Comparison of ENCODE assay signal across 8 cellular contexts in the genomic region with DNA sequence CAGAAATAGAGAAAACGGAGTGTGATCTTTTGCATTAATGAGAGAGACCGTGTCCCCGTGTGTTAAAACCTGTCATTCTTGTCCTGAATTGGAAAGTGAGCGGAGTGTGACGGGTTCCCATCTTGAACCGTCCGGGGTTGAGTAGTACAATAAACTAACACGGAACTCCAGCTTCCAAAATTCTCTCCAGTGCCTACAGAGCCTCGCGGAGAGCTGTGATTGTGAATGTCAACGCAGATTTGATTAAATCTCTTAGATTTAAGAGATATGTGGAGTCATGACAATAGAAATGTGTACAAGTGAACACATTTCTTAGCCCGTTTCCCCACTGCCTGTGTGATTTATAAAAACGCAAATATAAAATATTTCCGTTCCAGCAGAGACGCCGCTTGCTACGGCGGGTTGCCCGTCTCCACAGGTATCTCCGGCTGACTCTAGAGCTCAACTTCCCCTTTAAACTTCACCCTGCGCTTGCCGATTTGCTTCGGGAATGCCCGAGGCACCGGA. TPM values are rescaled to one million over a fixed set of nuclear protein-coding genes. Genes with fewer than 3 reads are reported as not detected.
A peak's percentile ranks its signal among the peaks of the same experiment; 100 is the strongest.
DNase-seq lines count a peak whose midpoint lies in the region; ATAC-seq, FAIRE-seq and TF ChIP-seq lines count a peak whose summit lies in the region.

No MANE protein-coding gene starts in this region.

- no peaks in the 10 kb centered on the region for H3K9me3 ChIP-seq in iPS-20b (ENCODE audit: insufficient read depth, low read depth, low read length)
- no peaks in the 10 kb centered on the region for H3K9me3 ChIP-seq in small intestine (ENCODE audit: control insufficient read depth, low read depth)

- 0 to 1% (median 0%) methylated on average over 25 of the region's 25 CpGs for WGBS in small intestine, 3 donors

- peak; percentile 2 for ATAC-seq in GM19468 (IDR thresholded peaks at IDR 0.05; ENCODE audit: extremely low read depth, unreplicated experiment)
- ATAC-seq in HG03575 (IDR thresholded peaks at IDR 0.05; ENCODE audit: extremely low read depth, insufficient number of reproducible peaks, low FRiP score, unreplicated experiment): peak; percentile 19

- DNase-seq in DMS79 (lab: John Stamatoyannopoulos, UW): peak; percentile 54
- DNase-seq in RKO (ENCODE audit: low spot score): peak; percentile 64
- DNase-seq in brain microvascular endothelial cell: peak; percentile 28
- peak; percentile 66 for DNase-seq in small intestine
- no peak for DNase-seq in NCI-H187 treated with DMSO at 0.1 percent for 48 hours (lab: John Stamatoyannopoulos, UW)

- H3K4me3 ChIP-seq in brain microvascular endothelial cell (ENCODE audit: low read depth, low read length): peak overlapping the region; percentile 95
- peak overlapping the region; percentile 88 for H3K4me3 ChIP-seq in iPS-20b (ENCODE audit: low read length)
- peak overlapping the region; percentile 55 to 78 for H3K4me3 ChIP-seq in small intestine (ENCODE audit: low read depth in 1 of 2, low read length in 2 of 2)

- H3K4me1 ChIP-seq in iPS-20b (ENCODE audit: insufficient read depth, low read length): peaks cover 6% of the 10 kb centered on the region
- peaks cover 0 to 3% of the 10 kb centered on the region in 2 donors for H3K4me1 ChIP-seq in small intestine (ENCODE audit: control insufficient read depth in 2 of 2, insufficient read depth in 1 of 2, low read depth in 1 of 2, low read length in 1 of 2)

- no peak for TF ChIP-seq CTCF in brain microvascular endothelial cell (IDR thresholded peaks at IDR 0.05; ENCODE audit: low read depth, low read length, missing control alignments)

- H3K36me3 ChIP-seq in brain microvascular endothelial cell (replicated peaks) (no peaks in the 10 kb centered on the region), iPS-20b (ENCODE audit: insufficient read depth, low read depth, low read length) (peaks cover 30% of the 10 kb centered on the region), small intestine (ENCODE audit: control insufficient read depth in 2 of 2, insufficient read depth in 2 of 2, low read length in 2 of 2) (no peaks in the 10 kb centered on the region)

- no peak for FAIRE-seq in small intestine (lab: Jason Lieb, UNC)

- no peaks in the 10 kb centered on the region for H3K27me3 ChIP-seq in brain microvascular endothelial cell (replicated peaks)
- no peaks in the 10 kb centered on the region for H3K27me3 ChIP-seq in iPS-20b (ENCODE audit: insufficient read depth, low read length)
- H3K27me3 ChIP-seq in small intestine (ENCODE audit: control insufficient read depth in 2 of 2, insufficient read depth in 2 of 2, low read length in 2 of 2): no peaks in the 10 kb centered on the region

- peak overlapping the region; percentile 98 for H3K9ac ChIP-seq in iPS-20b (ENCODE audit: low read depth, low read length)

- H3K27ac ChIP-seq in brain microvascular endothelial cell (peak overlapping the region; percentile 78), iPS-20b (ENCODE audit: low read length) (peak overlapping the region; percentile 8), small intestine (ENCODE audit: low read depth in 1 of 2, low read length in 1 of 2) (peak overlapping the region; percentile 84 to 98)

- in situ Hi-C loops in brain microvascular endothelial cell (cut with HindIII; ENCODE audit: low pct_ligation_motif_present, low sequenced_read_pairs): no loop called here

RNA-seq across cellular contexts. Expression of gene METAP2, which starts 0.5 kb away (rescaled TPM):
- polyA plus RNA-seq in small intestine: 10 to 100 TPM; 45.0 to 56.3 (median 55.1) TPM

Comparison
In these comparisons a context has a peak if more than half of its experiments do, and no peak if none do; other contexts are left out.
1. H3K27ac ChIP-seq: peak in every context shown above with its lines; median percentile 91 in small intestine; 78 in brain microvascular endothelial cell; 8 in iPS-20b.